In the genomic region with DNA sequence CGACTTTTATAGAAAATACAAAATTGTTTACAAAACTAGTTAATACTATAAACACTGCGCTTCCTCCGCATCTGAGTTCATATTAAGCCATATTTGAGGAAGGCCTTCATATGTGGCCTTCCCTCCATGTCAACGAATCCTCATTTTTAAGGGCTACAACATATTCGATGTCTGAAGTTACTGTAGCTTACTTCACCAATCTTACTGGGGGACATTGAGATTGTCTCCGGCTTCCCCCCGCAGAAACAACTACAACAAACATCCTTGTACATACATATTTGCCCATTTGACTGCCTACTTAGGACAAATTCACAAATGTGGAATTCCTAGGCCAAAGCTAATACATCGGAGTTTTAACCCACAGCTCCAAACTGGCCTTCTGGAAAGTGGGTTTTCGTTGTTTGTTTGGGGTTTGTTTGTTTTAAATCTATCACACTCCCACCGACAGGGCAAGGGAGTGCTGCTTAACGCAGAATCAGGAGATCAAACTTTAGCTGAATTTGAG, we compare ENCODE assay signal across 8 cellular contexts. TPM values are rescaled to one million over a fixed set of nuclear protein-coding genes. Genes with fewer than 3 reads are reported as not detected.
DNase-seq lines count a peak whose midpoint lies in the region; ATAC-seq and TF ChIP-seq lines count a peak whose summit lies in the region.

No MANE protein-coding gene starts in this region.

- no peaks in the 10 kb centered on the region for H3K27me3 Mint-ChIP-seq in memory B cell

- TF ChIP-seq CTCF in HFF-Myc (IDR thresholded peaks at IDR 0.05; ENCODE audit: low read depth, low read length, missing control alignments) (no peak), ascending aorta (IDR thresholded peaks at IDR 0.05) (no peak)

- peak; percentile 30 for ATAC-seq in memory B cell (ENCODE audit: low read depth)
- no peak for ATAC-seq in GM21526 (IDR thresholded peaks at IDR 0.05; ENCODE audit: low FRiP score, unreplicated experiment)
- no peak for ATAC-seq in GM19467 (IDR thresholded peaks at IDR 0.05; ENCODE audit: unreplicated experiment)
- no peak for ATAC-seq in GM18520 (IDR thresholded peaks at IDR 0.05; ENCODE audit: unreplicated experiment)

- peaks cover 17% of the 10 kb centered on the region for H3K4me1 Mint-ChIP-seq in memory B cell

- H3K4me3 Mint-ChIP-seq in memory B cell, result peak overlapping the region; percentile 75

- peaks cover 32% of the 10 kb centered on the region for H3K4me1 ChIP-seq in ACC112 (ENCODE audit: control insufficient read depth, insufficient read depth, low read length, unreplicated experiment)
- peaks cover 0 to 13% of the 10 kb centered on the region in 2 donors for H3K4me1 ChIP-seq in ascending aorta

- H3K79me2 ChIP-seq in ACC112 (ENCODE audit: control insufficient read depth, insufficient read depth, low read length, unreplicated experiment), result peaks cover 45% of the 10 kb centered on the region

- no peaks in the 10 kb centered on the region for H3K9me3 ChIP-seq in ascending aorta

- no peaks in the 10 kb centered on the region for H3K9me3 Mint-ChIP-seq in memory B cell

- H3K27me3 ChIP-seq in ACC112 (ENCODE audit: insufficient read depth, low read length) (no peaks in the 10 kb centered on the region), ascending aorta (no peaks in the 10 kb centered on the region)

- no peaks in the 10 kb centered on the region for H3K36me3 Mint-ChIP-seq in memory B cell

- peaks cover 23% of the 10 kb centered on the region for H3K36me3 ChIP-seq in ACC112 (ENCODE audit: insufficient read depth, low read length)
- peaks cover 0 to 4% of the 10 kb centered on the region in 2 donors for H3K36me3 ChIP-seq in ascending aorta

- H3K27ac ChIP-seq in ACC112 (ENCODE audit: low read depth, low read length) (peak overlapping the region; percentile 67), ascending aorta (peak overlapping the region; percentile 75 to 94)

- H3K4me3 ChIP-seq in ACC112 (ENCODE audit: low read depth, low read length) (peak overlapping the region; percentile 94), HFF-Myc (replicated peaks; ENCODE audit: low read depth, low read length) (peak overlapping the region; percentile 77), ascending aorta (peak overlapping the region; percentile 74 to 83)

- H2AFZ ChIP-seq in ACC112 (ENCODE audit: low read length, unreplicated experiment), result peak overlapping the region; percentile 92

- DNase-seq in HFF-Myc (ENCODE audit: extremely low read depth, low read depth) (no peak), ascending aorta (ENCODE audit: low spot score in 2 of 2) (no peak), memory B cell (ENCODE audit: low spot score in 2 of 2) (no peak), NCI-H524 treated with DMSO at 0.1 percent for 48 hours (lab: John Stamatoyannopoulos, UW) (no peak)

- peak overlapping the region; percentile 67 for H3K27ac Mint-ChIP-seq in memory B cell

- intact Hi-C loops in ascending aorta (cut with DNase I), result loop anchor here (1.0 to 10.0 kb wide), 5 partner anchors 22 to 692 kb away; a partner anchor contains a TSS

RNA-seq across cellular contexts. Expression of a gene that starts 0.6 kb away (rescaled TPM):
- 45.7 TPM for total RNA-seq in ascending aorta

RNA-seq across cellular contexts. Expression of a gene that starts 10.4 kb away (rescaled TPM):
- 0.11 TPM for total RNA-seq in ascending aorta
